In genomic region chr19:19404879-19405860, GRCh38 we compare ENCODE assay signal across 8 cellular contexts. TPM values are rescaled to one million over a fixed set of nuclear protein-coding genes. Genes with fewer than 3 reads are reported as not detected.
A peak's percentile ranks its signal among the peaks of the same experiment; 100 is the strongest.
DNase-seq lines count a peak whose midpoint lies in the region; ATAC-seq lines count a peak whose summit lies in the region.

Gene GATAD2A, plus strand, starts transcription at chr19:19405675. Its CDS starts 59,671 bp downstream, at chr19:19465346.

- no peaks in the 10 kb centered on the region for H3K9me3 ChIP-seq in CD8-positive, alpha-beta memory T cell (ENCODE audit: low read length)

- POLR2A ChIA-PET in CD8-positive, alpha-beta memory T cell (lab: Charles Lee): interaction anchor here (0.6 to 2.6 kb wide), 16 partner anchors 8 to 202 kb away, joined by 3 to 32 read pairs (median 4); partner anchors contain the start of gene NR2C2AP

- peaks cover 0 to 1% of the 10 kb centered on the region in 2 donors for H3K27me3 Mint-ChIP-seq in CD8-positive, alpha-beta memory T cell
- no peaks in the 10 kb centered on the region for H3K27me3 Mint-ChIP-seq in effector memory CD8-positive, alpha-beta T cell

- CTCF ChIA-PET in CD8-positive, alpha-beta memory T cell (lab: Charles Lee): interaction anchor here (0.8 to 4.9 kb wide), 22 partner anchors 9 to 85 kb away, joined by 3 to 61 read pairs (median 4); no protein-coding TSS in a partner anchor

- peak; percentile 61 for ATAC-seq in GM19438 (IDR thresholded peaks at IDR 0.05; ENCODE audit: low read depth, unreplicated experiment)
- peak; percentile 60 for ATAC-seq in HG03571 (IDR thresholded peaks at IDR 0.05; ENCODE audit: unreplicated experiment)
- ATAC-seq in effector memory CD8-positive, alpha-beta T cell (replicated peaks): peak; percentile 78

- no peak within 1 kb of the TSS for H4K8ac ChIP-seq in mesendoderm (ENCODE audit: low read depth, low read length)

- peak within 1 kb of the TSS; percentile 89 for H3K56ac ChIP-seq in mesendoderm (ENCODE audit: low read length)

- H3K36me3 ChIP-seq in CD8-positive, alpha-beta memory T cell (ENCODE audit: insufficient read depth, low read length): no peaks in the 10 kb centered on the region
- H3K36me3 ChIP-seq in mesendoderm (ENCODE audit: control insufficient read depth, insufficient read depth, low read length): no peaks in the 10 kb centered on the region

- H3K4me3 Mint-ChIP-seq in CD8-positive, alpha-beta memory T cell: peak within 1 kb of the TSS; percentile 87 to 97 (median 91)
- peak within 1 kb of the TSS; percentile 97 to 98 for H3K4me3 Mint-ChIP-seq in effector memory CD8-positive, alpha-beta T cell

- H3K79me2 ChIP-seq in mesendoderm (ENCODE audit: control insufficient read depth, insufficient read depth, low read length): peaks cover 47% of the 10 kb centered on the region

- no peak within 1 kb of the TSS for H4K5ac ChIP-seq in mesendoderm (ENCODE audit: low read length)

- no peak within 1 kb of the TSS for H2BK5ac ChIP-seq in mesendoderm (ENCODE audit: low read length)

- WGBS in mesendoderm (ENCODE audit: extremely low coverage, insufficient coverage, low lambda C conversion rate): no CpG with 5 or more reads among the region's 90 CpGs

- peak; percentile 88 to 95 (median 91) for DNase-seq in CD8-positive, alpha-beta memory T cell
- DNase-seq in NOMO-1 (lab: John Stamatoyannopoulos, UW; ENCODE audit: unreplicated experiment in 2 of 2) (peak; percentile 74 to 91), mesendoderm (peak; percentile 93)
- DNase-seq in activated CD8-positive, alpha-beta memory T cell treated with anti-CD3 and anti-CD28 coated beads for 48 hours (ENCODE audit: low read depth in 2 of 3, low spot score in 2 of 3): peak; percentile 90 to 94 (median 90)
- peak; percentile 90 to 96 (median 94) for DNase-seq in effector memory CD8-positive, alpha-beta T cell
- peak; percentile 91 for DNase-seq in stimulated activated CD8-positive, alpha-beta memory T cell treated with anti-CD3 and anti-CD28 coated beads, Interleukin-12 subunit alpha, Interleukin-12 subunit beta, amount 100 ng/mL, for 4 hours (ENCODE audit: low read depth)

- no peak within 1 kb of the TSS for H2BK15ac ChIP-seq in mesendoderm (replicated peaks; ENCODE audit: low read depth)

- peak within 1 kb of the TSS; percentile 87 to 99 (median 94) for H3K27ac Mint-ChIP-seq in CD8-positive, alpha-beta memory T cell
- peak within 1 kb of the TSS; percentile 89 to 97 for H3K27ac Mint-ChIP-seq in effector memory CD8-positive, alpha-beta T cell

- peak within 1 kb of the TSS; percentile 91 for H3K4me2 ChIP-seq in mesendoderm (ENCODE audit: low read length)

- H3K4ac ChIP-seq in mesendoderm (ENCODE audit: low read depth, low read length): peak within 1 kb of the TSS; percentile 99

- H3K27me3 ChIP-seq in CD8-positive, alpha-beta memory T cell (ENCODE audit: insufficient read depth, low read length, poor library complexity, severe bottlenecking): no peaks in the 10 kb centered on the region
- H3K27me3 ChIP-seq in mesendoderm (ENCODE audit: insufficient read depth, low read length, poor library complexity): no peaks in the 10 kb centered on the region

- H3K4me1 ChIP-seq in CD8-positive, alpha-beta memory T cell (ENCODE audit: insufficient read depth, low read length): peaks cover 46% of the 10 kb centered on the region
- peaks cover 15% of the 10 kb centered on the region for H3K4me1 ChIP-seq in mesendoderm (ENCODE audit: control insufficient read depth, low read depth, low read length)

- peak within 1 kb of the TSS; percentile 85 for H3K4me3 ChIP-seq in CD8-positive, alpha-beta memory T cell (ENCODE audit: low read length)
- H3K4me3 ChIP-seq in mesendoderm (ENCODE audit: low read length): peak within 1 kb of the TSS; percentile 80

- peak within 1 kb of the TSS; percentile 75 for H3K27ac ChIP-seq in CD8-positive, alpha-beta memory T cell (ENCODE audit: low read depth, low read length)
- peak within 1 kb of the TSS; percentile 60 for H3K27ac ChIP-seq in mesendoderm (ENCODE audit: low read depth, low read length)

- H3K36me3 Mint-ChIP-seq in CD8-positive, alpha-beta memory T cell: peaks cover 0 to 5% (median 0%) of the 10 kb centered on the region in 3 donors
- peaks cover 13% of the 10 kb centered on the region for H3K36me3 Mint-ChIP-seq in effector memory CD8-positive, alpha-beta T cell (ENCODE audit: insufficient read depth)

- no peaks in the 10 kb centered on the region for H3K9me3 Mint-ChIP-seq in CD8-positive, alpha-beta memory T cell
- H3K9me3 Mint-ChIP-seq in effector memory CD8-positive, alpha-beta T cell: no peaks in the 10 kb centered on the region

- peak within 1 kb of the TSS; percentile 89 for H3K23ac ChIP-seq in mesendoderm (ENCODE audit: low read length)

- H3K4me1 Mint-ChIP-seq in CD8-positive, alpha-beta memory T cell: peaks cover 53 to 72% (median 61%) of the 10 kb centered on the region in 3 donors
- H3K4me1 Mint-ChIP-seq in effector memory CD8-positive, alpha-beta T cell (ENCODE audit: low read depth in 2 of 2): peaks cover 51 to 62% of the 10 kb centered on the region in 2 donors

- peak within 1 kb of the TSS; percentile 55 for H2BK120ac ChIP-seq in mesendoderm (ENCODE audit: low read depth, low read length)

- H3K18ac ChIP-seq in mesendoderm (ENCODE audit: low read length): peak within 1 kb of the TSS; percentile 98

- H2AK5ac ChIP-seq in mesendoderm (ENCODE audit: low read length): no peak within 1 kb of the TSS

- H3K9ac ChIP-seq in mesendoderm (ENCODE audit: low read length): peak within 1 kb of the TSS; percentile 88

- peaks cover 18% of the 10 kb centered on the region for H3K79me1 ChIP-seq in mesendoderm (ENCODE audit: low read length)

RNA-seq across cellular contexts. Expression of gene GATAD2A, which starts in this region (rescaled TPM):
- 100 to 1,000 TPM; 176 to 182 TPM for total RNA-seq in CD8-positive, alpha-beta memory T cell
- 46.9 TPM for polyA plus RNA-seq in CD8-positive, alpha-beta memory T cell
- polyA plus RNA-seq in mesendoderm (2013, experiment 1 of 2): 125 TPM
- polyA plus RNA-seq in mesendoderm (2013, experiment 2 of 2): 121 TPM

Comparison
In these comparisons a context has a peak if more than half of its experiments do, and no peak if none do; other contexts are left out.
1. Peak in every context shown above with its lines: DNase-seq, ATAC-seq, H3K4me3 ChIP-seq and H3K27ac ChIP-seq.